Comparison of ENCODE assay signal across 22 cellular contexts in the genomic region with DNA sequence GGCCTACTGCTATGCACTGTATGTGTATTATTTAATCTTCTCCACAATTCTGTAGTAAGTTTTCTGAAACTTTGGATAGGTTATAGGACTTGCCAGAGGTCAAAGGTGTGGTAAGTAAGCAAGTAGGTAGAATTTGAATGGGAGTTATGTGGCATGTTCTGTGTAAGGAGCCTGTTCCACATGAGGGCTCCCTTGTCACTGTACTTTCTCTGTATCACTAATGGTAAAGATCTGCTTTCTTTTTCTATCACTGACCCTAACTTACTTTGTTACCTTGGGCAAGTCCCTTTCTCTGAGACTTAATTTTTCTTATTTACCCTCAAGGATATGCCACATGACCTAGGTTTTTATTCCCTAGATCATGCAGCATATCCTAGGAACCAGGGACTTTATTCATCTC. TPM values are rescaled to one million over a fixed set of nuclear protein-coding genes. Genes with fewer than 3 reads are reported as not detected.
DNase-seq lines count a peak whose midpoint lies in the region; ATAC-seq, FAIRE-seq and TF ChIP-seq lines count a peak whose summit lies in the region.
"Had no signal": no experiment of that assay in that cellular context is flagged by ENCODE, and none has a peak within 500 bp of the region (broad histone marks: within the 10 kb centered on the region; RNA-seq: fewer than 3 reads in every experiment).

No MANE protein-coding gene starts in this region.

- no peak for TF ChIP-seq EP300 in esophagus muscularis mucosa (IDR thresholded peaks at IDR 0.05)

- H3K27me3 ChIP-seq in CD8-positive, alpha-beta T cell (ENCODE audit: insufficient read depth, low read length), result no peaks in the 10 kb centered on the region
- no peaks in the 10 kb centered on the region for H3K27me3 ChIP-seq in esophagus muscularis mucosa
- H3K27me3 ChIP-seq: BE2C had no signal

- no peak overlapping the region for H3K4me3 ChIP-seq in CD8-positive, alpha-beta T cell (ENCODE audit: low read depth, low read length)
- H3K4me3 ChIP-seq in esophagus muscularis mucosa, result no peak overlapping the region

- H3K36me3 Mint-ChIP-seq in CD8-positive, alpha-beta T cell, result peaks cover 37% of the 10 kb centered on the region
- H3K36me3 Mint-ChIP-seq in memory B cell, result peaks cover 7% of the 10 kb centered on the region

- no peak for TF ChIP-seq POLR2A in esophagus muscularis mucosa (IDR thresholded peaks at IDR 0.05; ENCODE audit: low read depth)

- H3K27me3 Mint-ChIP-seq in CD8-positive, alpha-beta T cell (ENCODE audit: low read depth), result no peaks in the 10 kb centered on the region
- no peaks in the 10 kb centered on the region for H3K27me3 Mint-ChIP-seq in memory B cell

- peak overlapping the region; percentile 76 for H3K27ac Mint-ChIP-seq in CD8-positive, alpha-beta T cell
- H3K27ac Mint-ChIP-seq in memory B cell, result peak overlapping the region; percentile 56

- ATAC-seq in CD8-positive, alpha-beta T cell, result no peak
- peak; percentile 76 for ATAC-seq in HG02884 (IDR thresholded peaks at IDR 0.05; ENCODE audit: unreplicated experiment)
- ATAC-seq in memory B cell (ENCODE audit: low read depth), result no peak
- ATAC-seq in SK-N-SH treated with all-trans-retinoic acid at 6 μM for 48 hours, result no peak
- ATAC-seq in HG03196 (IDR thresholded peaks at IDR 0.05; ENCODE audit: unreplicated experiment), result no peak
- ATAC-seq: left colon had no signal

- POLR2A ChIA-PET in CD8-positive, alpha-beta T cell (lab: Charles Lee), result no interaction called here

- H3K4me1 ChIP-seq in CD8-positive, alpha-beta T cell (ENCODE audit: insufficient read depth, low read length), result peaks cover 24% of the 10 kb centered on the region
- H3K4me1 ChIP-seq in esophagus muscularis mucosa, result peaks cover 13 to 66% (median 43%) of the 10 kb centered on the region in 4 donors

- no peak for TF ChIP-seq CTCF in CD8-positive, alpha-beta T cell (IDR thresholded peaks at IDR 0.05)
- TF ChIP-seq CTCF in esophagus muscularis mucosa (IDR thresholded peaks at IDR 0.05), result no peak

- no peak for DNase-seq in CD8-positive, alpha-beta T cell
- DNase-seq in GM18507 (ENCODE audit: extremely low spot score, insufficient read length, low read depth), result no peak
- DNase-seq in memory B cell (ENCODE audit: low spot score in 2 of 2), result no peak
- DNase-seq in inferior parietal cortex (ENCODE audit: extremely low spot score), result no peak
- no peak for DNase-seq in esophagus muscularis mucosa (ENCODE audit: extremely low spot score)
- DNase-seq: activated CD4-positive, CD25-positive, alpha-beta regulatory T cell treated with anti-CD3 and anti-CD28 coated beads, Interleukin-2, amount 50 U/mL, for 72 hours; amniotic stem cell; DMS79; foreskin fibroblast; left colon; MM.1S; NCI-H1694 treated with DMSO at 0.1 percent for 48 hours; NCI-H446; SHP77; stimulated activated CD4-positive, alpha-beta T cell treated with anti-CD3 and anti-CD28 coated beads, Interleukin-4, amount 100 ng/mL, for 1 hour; stimulated activated CD8-positive, alpha-beta memory T cell treated with anti-CD3 and anti-CD28 coated beads, Interleukin-4, amount 100 ng/mL, for 48 hours; T-helper 2 cell had no signal

- H3K4me3 Mint-ChIP-seq in CD8-positive, alpha-beta T cell, result no peak overlapping the region
- H3K4me3 Mint-ChIP-seq in memory B cell, result no peak overlapping the region

- no peaks in the 10 kb centered on the region for H3K9me3 Mint-ChIP-seq in CD8-positive, alpha-beta T cell
- no peaks in the 10 kb centered on the region for H3K9me3 Mint-ChIP-seq in memory B cell

- peak; percentile 41 for FAIRE-seq in GM18507 (lab: Jason Lieb, UNC)
- FAIRE-seq: H54 had no signal

- intact Hi-C loops in CD8-positive, alpha-beta T cell (cut with DNase I, micrococcal nuclease), result no loop called here
- intact Hi-C loops in esophagus muscularis mucosa (cut with DNase I), result no loop called here

- CTCF ChIA-PET in CD8-positive, alpha-beta T cell (lab: Charles Lee), result no interaction called here

- no peaks in the 10 kb centered on the region for H3K36me3 ChIP-seq in CD8-positive, alpha-beta T cell (ENCODE audit: insufficient read depth, low read length)
- no peaks in the 10 kb centered on the region for H3K36me3 ChIP-seq in esophagus muscularis mucosa
- H3K36me3 ChIP-seq: BE2C had no signal

- no peak overlapping the region for H3K27ac ChIP-seq in CD8-positive, alpha-beta T cell (ENCODE audit: low read depth, low read length)
- no peak overlapping the region for H3K27ac ChIP-seq in esophagus muscularis mucosa (replicated peaks in 1 of 4)

- H3K9me3 ChIP-seq in CD8-positive, alpha-beta T cell (ENCODE audit: low read length), result no peaks in the 10 kb centered on the region
- H3K9me3 ChIP-seq in esophagus muscularis mucosa, result no peaks in the 10 kb centered on the region
- H3K9me3 ChIP-seq: BE2C had no signal

- peaks cover 74% of the 10 kb centered on the region for H3K4me1 Mint-ChIP-seq in CD8-positive, alpha-beta T cell (ENCODE audit: low read depth)
- peaks cover 35% of the 10 kb centered on the region for H3K4me1 Mint-ChIP-seq in memory B cell

TF ChIP-seq in SK-N-SH treated with all-trans-retinoic acid at 6 μM for 48 hours, 23 proteins besides CTCF, POLR2A, EP300 and RAD21 (continues in another document):
- TF ChIP-seq CSDC2 (CRISPR knock-in tag; IDR thresholded peaks at IDR 0.05), result no peak
- TF ChIP-seq ZC3H10 (CRISPR knock-in tag; IDR thresholded peaks at IDR 0.05), result no peak
- TF ChIP-seq RARB (CRISPR knock-in tag; IDR thresholded peaks at IDR 0.05), result no peak
- TF ChIP-seq ARNTL (CRISPR knock-in tag; IDR thresholded peaks at IDR 0.05; ENCODE audit: borderline replicate concordance, low read depth), result no peak
- TF ChIP-seq, protein P1, sequence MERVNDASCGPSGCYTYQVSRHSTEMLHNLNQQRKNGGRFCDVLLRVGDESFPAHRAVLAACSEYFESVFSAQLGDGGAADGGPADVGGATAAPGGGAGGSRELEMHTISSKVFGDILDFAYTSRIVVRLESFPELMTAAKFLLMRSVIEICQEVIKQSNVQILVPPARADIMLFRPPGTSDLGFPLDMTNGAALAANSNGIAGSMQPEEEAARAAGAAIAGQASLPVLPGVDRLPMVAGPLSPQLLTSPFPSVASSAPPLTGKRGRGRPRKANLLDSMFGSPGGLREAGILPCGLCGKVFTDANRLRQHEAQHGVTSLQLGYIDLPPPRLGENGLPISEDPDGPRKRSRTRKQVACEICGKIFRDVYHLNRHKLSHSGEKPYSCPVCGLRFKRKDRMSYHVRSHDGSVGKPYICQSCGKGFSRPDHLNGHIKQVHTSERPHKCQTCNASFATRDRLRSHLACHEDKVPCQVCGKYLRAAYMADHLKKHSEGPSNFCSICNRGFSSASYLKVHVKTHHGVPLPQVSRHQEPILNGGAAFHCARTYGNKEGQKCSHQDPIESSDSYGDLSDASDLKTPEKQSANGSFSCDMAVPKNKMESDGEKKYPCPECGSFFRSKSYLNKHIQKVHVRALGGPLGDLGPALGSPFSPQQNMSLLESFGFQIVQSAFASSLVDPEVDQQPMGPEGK (CRISPR knock-in tag; IDR thresholded peaks at IDR 0.05; ENCODE audit: borderline replicate concordance), result no peak
- TF ChIP-seq, protein P2, sequence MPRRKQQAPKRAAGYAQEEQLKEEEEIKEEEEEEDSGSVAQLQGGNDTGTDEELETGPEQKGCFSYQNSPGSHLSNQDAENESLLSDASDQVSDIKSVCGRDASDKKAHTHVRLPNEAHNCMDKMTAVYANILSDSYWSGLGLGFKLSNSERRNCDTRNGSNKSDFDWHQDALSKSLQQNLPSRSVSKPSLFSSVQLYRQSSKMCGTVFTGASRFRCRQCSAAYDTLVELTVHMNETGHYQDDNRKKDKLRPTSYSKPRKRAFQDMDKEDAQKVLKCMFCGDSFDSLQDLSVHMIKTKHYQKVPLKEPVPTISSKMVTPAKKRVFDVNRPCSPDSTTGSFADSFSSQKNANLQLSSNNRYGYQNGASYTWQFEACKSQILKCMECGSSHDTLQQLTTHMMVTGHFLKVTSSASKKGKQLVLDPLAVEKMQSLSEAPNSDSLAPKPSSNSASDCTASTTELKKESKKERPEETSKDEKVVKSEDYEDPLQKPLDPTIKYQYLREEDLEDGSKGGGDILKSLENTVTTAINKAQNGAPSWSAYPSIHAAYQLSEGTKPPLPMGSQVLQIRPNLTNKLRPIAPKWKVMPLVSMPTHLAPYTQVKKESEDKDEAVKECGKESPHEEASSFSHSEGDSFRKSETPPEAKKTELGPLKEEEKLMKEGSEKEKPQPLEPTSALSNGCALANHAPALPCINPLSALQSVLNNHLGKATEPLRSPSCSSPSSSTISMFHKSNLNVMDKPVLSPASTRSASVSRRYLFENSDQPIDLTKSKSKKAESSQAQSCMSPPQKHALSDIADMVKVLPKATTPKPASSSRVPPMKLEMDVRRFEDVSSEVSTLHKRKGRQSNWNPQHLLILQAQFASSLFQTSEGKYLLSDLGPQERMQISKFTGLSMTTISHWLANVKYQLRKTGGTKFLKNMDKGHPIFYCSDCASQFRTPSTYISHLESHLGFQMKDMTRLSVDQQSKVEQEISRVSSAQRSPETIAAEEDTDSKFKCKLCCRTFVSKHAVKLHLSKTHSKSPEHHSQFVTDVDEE (CRISPR knock-in tag; IDR thresholded peaks at IDR 0.05), result no peak
- no peak for TF ChIP-seq ZFP30 (CRISPR knock-in tag; IDR thresholded peaks at IDR 0.05)
- no peak for TF ChIP-seq ZNF8 (CRISPR knock-in tag; IDR thresholded peaks at IDR 0.05)
- TF ChIP-seq ISL1 (CRISPR knock-in tag; IDR thresholded peaks at IDR 0.05), result no peak
- no peak for TF ChIP-seq TOX (CRISPR knock-in tag; IDR thresholded peaks at IDR 0.05; ENCODE audit: borderline replicate concordance)
- no peak for TF ChIP-seq ZFP3 (CRISPR knock-in tag; IDR thresholded peaks at IDR 0.05)
- no peak for TF ChIP-seq ESRRG (CRISPR knock-in tag; IDR thresholded peaks at IDR 0.05)
- TF ChIP-seq, protein P3, sequence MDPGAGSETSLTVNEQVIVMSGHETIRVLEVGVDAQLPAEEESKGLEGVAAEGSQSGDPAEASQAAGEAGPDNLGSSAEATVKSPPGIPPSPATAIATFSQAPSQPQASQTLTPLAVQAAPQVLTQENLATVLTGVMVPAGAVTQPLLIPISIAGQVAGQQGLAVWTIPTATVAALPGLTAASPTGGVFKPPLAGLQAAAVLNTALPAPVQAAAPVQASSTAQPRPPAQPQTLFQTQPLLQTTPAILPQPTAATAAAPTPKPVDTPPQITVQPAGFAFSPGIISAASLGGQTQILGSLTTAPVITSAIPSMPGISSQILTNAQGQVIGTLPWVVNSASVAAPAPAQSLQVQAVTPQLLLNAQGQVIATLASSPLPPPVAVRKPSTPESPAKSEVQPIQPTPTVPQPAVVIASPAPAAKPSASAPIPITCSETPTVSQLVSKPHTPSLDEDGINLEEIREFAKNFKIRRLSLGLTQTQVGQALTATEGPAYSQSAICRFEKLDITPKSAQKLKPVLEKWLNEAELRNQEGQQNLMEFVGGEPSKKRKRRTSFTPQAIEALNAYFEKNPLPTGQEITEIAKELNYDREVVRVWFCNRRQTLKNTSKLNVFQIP (CRISPR knock-in tag; IDR thresholded peaks at IDR 0.05; ENCODE audit: borderline replicate concordance, low read depth), result no peak
- no peak for TF ChIP-seq ZNF565 (CRISPR knock-in tag; conservative IDR thresholded peaks at IDR 0.05; ENCODE audit: low read depth)
- no peak for TF ChIP-seq PPARA (CRISPR knock-in tag; IDR thresholded peaks at IDR 0.05; ENCODE audit: borderline replicate concordance)

RNA-seq across cellular contexts. Expression of a gene that starts 50.3 kb away (rescaled TPM):
- total RNA-seq in CD8-positive, alpha-beta T cell, result 10 to 100 TPM; 19.4 to 19.6 TPM
- 10 to 100 TPM; 48.6 to 64.2 (median 58.7) TPM for total RNA-seq in esophagus muscularis mucosa
